ENCODE assay signal across 9 cellular contexts in genomic region chr1:153967109-153967999, GRCh38. TPM values are rescaled to one million over a fixed set of nuclear protein-coding genes. Genes with fewer than 3 reads are reported as not detected.
A peak's percentile ranks its signal among the peaks of the same experiment; 100 is the strongest.
DNase-seq lines count a peak whose midpoint lies in the region; ATAC-seq, FAIRE-seq and TF ChIP-seq lines count a peak whose summit lies in the region.
"Had no signal": no experiment of that assay in that cellular context is flagged by ENCODE, and none has a peak within 500 bp of the region (broad histone marks: within the 10 kb centered on the region; RNA-seq: fewer than 3 reads in every experiment).

A gene with protein sequence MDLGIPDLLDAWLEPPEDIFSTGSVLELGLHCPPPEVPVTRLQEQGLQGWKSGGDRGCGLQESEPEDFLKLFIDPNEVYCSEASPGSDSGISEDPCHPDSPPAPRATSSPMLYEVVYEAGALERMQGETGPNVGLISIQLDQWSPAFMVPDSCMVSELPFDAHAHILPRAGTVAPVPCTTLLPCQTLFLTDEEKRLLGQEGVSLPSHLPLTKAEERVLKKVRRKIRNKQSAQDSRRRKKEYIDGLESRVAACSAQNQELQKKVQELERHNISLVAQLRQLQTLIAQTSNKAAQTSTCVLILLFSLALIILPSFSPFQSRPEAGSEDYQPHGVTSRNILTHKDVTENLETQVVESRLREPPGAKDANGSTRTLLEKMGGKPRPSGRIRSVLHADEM (plus strand): TSS chr1:153967902. CDS start chr1:153968526, 624 bp downstream.

- H3K4me1 ChIP-seq in keratinocyte (ENCODE audit: control insufficient read depth, extremely low read depth, insufficient read depth, low read length) = peaks cover 31% of the 10 kb centered on the region

- dilution Hi-C loops in keratinocyte (cut with MboI; ENCODE audit: extremely low pct_ligation_motif_present, low sequenced_read_pairs) = no loop called here

- ATAC-seq in GM19035 (IDR thresholded peaks at IDR 0.05; ENCODE audit: unreplicated experiment) (peak; percentile 74), HG03342 (IDR thresholded peaks at IDR 0.05; ENCODE audit: unreplicated experiment) (peak; percentile 81)

- H3K9ac ChIP-seq in keratinocyte (ENCODE audit: control insufficient read depth, extremely low read depth, insufficient read depth, low read length) = peak within 1 kb of the TSS; percentile 83

- no peak for FAIRE-seq in keratinocyte (lab: Jason Lieb, UNC)
- FAIRE-seq: islet of Langerhans had no signal

- peak within 1 kb of the TSS; percentile 87 for H2AFZ ChIP-seq in keratinocyte (ENCODE audit: control insufficient read depth, low read length)

- peaks cover 7% of the 10 kb centered on the region for H3K79me2 ChIP-seq in keratinocyte (ENCODE audit: control insufficient read depth, insufficient read depth, low read length)

- no peaks in the 10 kb centered on the region for H3K27me3 ChIP-seq in keratinocyte (ENCODE audit: control insufficient read depth, extremely low read depth, insufficient read depth, low read length)

- DNase-seq in Ammon's horn (ENCODE audit: low spot score) (peak; percentile 100), NCI-H345 (lab: John Stamatoyannopoulos, UW) (peak; percentile 100), cerebellar cortex (ENCODE audit: low spot score) (peak; percentile 99), keratinocyte (ENCODE audit: low read depth, low spot score) (no peak)
- peak; percentile 40 to 69 (median 59) for DNase-seq in activated CD4-positive, CD25-positive, alpha-beta regulatory T cell (lab: John Stamatoyannopoulos, UW)
- peak; percentile 54 to 75 (median 68) for DNase-seq in stimulated activated CD4-positive, alpha-beta T cell treated with anti-CD3 and anti-CD28 coated beads, Interleukin-12 subunit alpha, Interleukin-12 subunit beta, amount 100 ng/mL, for 48 hours (ENCODE audit: low read depth in 2 of 3, low spot score in 1 of 3)

- H3K27ac ChIP-seq in keratinocyte (ENCODE audit: control insufficient read depth, insufficient read depth, low read length) = peak within 1 kb of the TSS; percentile 78

- no peaks in the 10 kb centered on the region for H3K9me1 ChIP-seq in keratinocyte (ENCODE audit: control insufficient read depth, extremely low read depth, insufficient read depth, low read length)

- peak within 1 kb of the TSS; percentile 92 for H3K4me2 ChIP-seq in keratinocyte (ENCODE audit: control insufficient read depth, extremely low read depth, insufficient read depth, low read depth, low read length)

- TF ChIP-seq CTCF in keratinocyte (optimal IDR thresholded peaks at IDR 0.05 in 1 of 3, IDR thresholded peaks at IDR 0.05 in 1 of 3, conservative IDR thresholded peaks at IDR 0.05 in 1 of 3; ENCODE audit: extremely low read depth in 1 of 3, insufficient read depth in 2 of 3, low read length in 3 of 3) = peak; percentile 20 to 61 (median 39)

- H3K4me3 ChIP-seq in keratinocyte (ENCODE audit: control insufficient read depth in 2 of 3, extremely low read depth in 1 of 3, insufficient read depth in 2 of 3, low read depth in 1 of 3, low read length in 3 of 3) = peak within 1 kb of the TSS; percentile 53 to 79 (median 64)

- no peaks in the 10 kb centered on the region for H4K20me1 ChIP-seq in keratinocyte (ENCODE audit: control insufficient read depth, extremely low read depth, insufficient read depth, low read length)

- H3K9me3 ChIP-seq in keratinocyte (ENCODE audit: control insufficient read depth, low read depth, low read length) = no peaks in the 10 kb centered on the region

- H3K36me3 ChIP-seq in keratinocyte (ENCODE audit: control insufficient read depth in 2 of 2, extremely low read depth in 1 of 2, insufficient read depth in 2 of 2, low read length in 2 of 2) = no peaks in the 10 kb centered on the region

RNA-seq across cellular contexts. Expression of the gene that starts here (rescaled TPM):
- polyA plus RNA-seq in keratinocyte = 6.0 to 6.3 TPM (median 6.2 TPM) in 3 replicates
- polyA plus RNA-seq in keratinocyte (2011; ENCODE audit: low read depth) = 0.94 TPM
- polyA plus RNA-seq in keratinocyte (2011; cell fraction: cytosol; rRNA removed) = 4.0 and 4.2 TPM in 2 replicates
- 8.2 and 12.0 TPM in 2 replicates for polyA plus RNA-seq in keratinocyte (2011; cell fraction: nucleus; rRNA removed)
- 4.9 and 5.7 TPM in 2 replicates for polyA plus RNA-seq in keratinocyte (2012; ENCODE audit: low replicate concordance)
- 5.4 to 8.3 TPM (median 7.0 TPM) in 3 replicates for polyA minus RNA-seq in keratinocyte
- polyA minus RNA-seq in keratinocyte (2011; cell fraction: cytosol; rRNA and poly(A)+ RNA removed) = 4.0 TPM
- 2.5 and 3.1 TPM in 2 replicates for polyA minus RNA-seq in keratinocyte (2011; cell fraction: nucleus; rRNA and poly(A)+ RNA removed)
